In the genomic region with DNA sequence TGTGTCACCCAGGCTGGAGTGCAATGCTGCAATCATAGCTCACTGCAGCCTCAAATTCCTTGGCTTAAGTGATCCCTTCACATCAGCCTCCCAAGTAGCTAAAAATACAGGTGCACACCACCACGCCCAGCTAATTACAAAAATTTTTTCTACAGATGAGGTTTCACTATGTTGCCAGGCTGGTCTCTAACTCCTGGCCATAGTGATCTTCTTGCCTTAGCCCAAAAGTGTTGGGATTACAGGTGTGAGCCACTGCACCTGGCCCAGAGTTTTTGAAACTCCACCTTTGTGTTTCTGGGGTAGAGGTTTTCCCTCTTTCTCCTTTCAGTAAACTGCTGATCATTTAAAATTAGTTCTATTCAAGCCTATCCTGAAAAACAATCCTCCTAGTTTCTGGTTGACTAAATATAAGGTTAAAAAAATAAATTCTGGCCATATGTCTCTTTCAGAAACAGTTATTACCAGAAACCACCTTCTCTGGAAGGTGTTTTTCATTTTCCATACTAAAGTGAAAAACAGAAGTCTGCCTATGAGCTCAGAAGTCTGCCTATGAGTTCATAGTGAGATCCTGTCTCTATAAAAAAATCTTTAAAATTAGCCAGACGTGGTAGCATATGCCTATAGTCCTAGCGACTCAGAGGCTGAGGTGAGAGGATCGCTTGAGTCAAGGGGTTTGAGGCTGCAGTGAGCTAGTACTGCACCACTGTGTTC, we compare ENCODE assay signal across 11 cellular contexts.
DNase-seq lines count a peak whose midpoint lies in the region; ATAC-seq lines count a peak whose summit lies in the region.
"Had no signal": no experiment of that assay in that cellular context is flagged by ENCODE, and none has a peak within 500 bp of the region (broad histone marks: within the 10 kb centered on the region; RNA-seq: fewer than 3 reads in every experiment).

No MANE protein-coding gene starts in this region.

- peak; percentile 50 for DNase-seq in stimulated activated CD4-positive, alpha-beta T cell treated with anti-CD3 and anti-CD28 coated beads, Interleukin-15, amount 100 ng/mL, for 24 hours
- DNase-seq in stimulated activated CD4-positive, alpha-beta T cell treated with anti-CD3 and anti-CD28 coated beads, Interleukin-2, amount 100 ng/mL, for 48 hours: no peak
- DNase-seq in stimulated activated naive CD8-positive, alpha-beta T cell treated with anti-CD3 and anti-CD28 coated beads, Interleukin-15, Interleukin-2, amounts not matched to agents 100 U/mL and 50 U/mL, for 24 hours: no peak
- DNase-seq in DMS153 (lab: John Stamatoyannopoulos, UW) (no peak), head of caudate nucleus (no peak), KBM-7 (no peak)
- DNase-seq: CD4-positive, alpha-beta T cell; NCI-H1092; SIG-M5 had no signal

- intact Hi-C loops in head of caudate nucleus (cut with DNase I): no loop called here

- peak; percentile 54 for ATAC-seq in GM21737 (IDR thresholded peaks at IDR 0.05; ENCODE audit: unreplicated experiment)
- ATAC-seq in HG03442 (IDR thresholded peaks at IDR 0.05; ENCODE audit: unreplicated experiment): peak; percentile 65
- ATAC-seq in stimulated activated naive CD8-positive, alpha-beta T cell treated with anti-CD3 and anti-CD28 coated beads, Interleukin-15, Interleukin-2, amounts not matched to agents 100 U/mL and 50 U/mL, for 24 hours: peak; percentile 87

- in situ Hi-C loops in KBM-7 (cut with MboI; ENCODE audit: low pct_unique_long_range_greater_than_20kb, low sequenced_read_pairs): no loop called here
